Comparison of ENCODE assay signal across 24 cellular contexts in genomic region chr3:147030274-147030673, GRCh38.
"Had no signal": no experiment of that assay in that cellular context is flagged by ENCODE, and none has a peak within 500 bp of the region (broad histone marks: within the 10 kb centered on the region; RNA-seq: fewer than 3 reads in every experiment).

No MANE protein-coding gene starts in this region.

- H3K4me1 Mint-ChIP-seq: activated CD4-positive, alpha-beta T cell treated with anti-CD3 and anti-CD28 coated beads, Interleukin-2, amount 10 ng/mL, durations not matched to agents 24 days and 14 days; activated CD8-positive, alpha-beta memory T cell treated with anti-CD3 and anti-CD28 coated beads, Interleukin-2, amount 10 ng/mL, durations not matched to agents 7 days and 5 days; memory B cell; nephron; stimulated activated naive B cell treated with anti-CD40 and anti-IgM and Interleukin-4, amounts not matched to agents 10 μg/mL and 1 μg/mL and 100 μg/mL, for 72 hours; T-cell had no signal

- H3K27ac Mint-ChIP-seq: activated CD4-positive, alpha-beta T cell treated with anti-CD3 and anti-CD28 coated beads, Interleukin-2, amount 10 ng/mL, durations not matched to agents 24 days and 14 days; activated CD8-positive, alpha-beta memory T cell treated with anti-CD3 and anti-CD28 coated beads, Interleukin-2, amount 10 ng/mL, durations not matched to agents 7 days and 5 days; activated CD8-positive, alpha-beta T cell treated with anti-CD3 and anti-CD28 coated beads for 36 hours; activated naive CD8-positive, alpha-beta T cell; activated T-helper 1 cell treated with anti-CD3 and anti-CD28 coated beads, Interleukin-12 subunit alpha, Interleukin-12 subunit beta, Interleukin-2, Interleukin-4 antibody, amounts not matched to agents 30 ng/mL and 10 ng/mL and 1 ng/mL, durations not matched to agents 14 hours and 24 hours and 36 hours; memory B cell; stimulated activated naive B cell treated with anti-CD40 and anti-IgM and Interleukin-4, amounts not matched to agents 10 μg/mL and 1 μg/mL and 100 μg/mL, for 72 hours; T-cell; T-helper 2 cell treated with Interferon-gamma antibody and Interleukin-4, amounts not matched to agents 5 μg/mL and 100 μg/mL, for 36 hours had no signal

- H3K27me3 ChIP-seq: adrenal gland, ascending aorta, heart left ventricle, upper lobe of left lung had no signal

- H3K4me3 Mint-ChIP-seq: activated CD4-positive, alpha-beta T cell treated with anti-CD3 and anti-CD28 coated beads, Interleukin-2, amount 10 ng/mL, durations not matched to agents 24 days and 14 days; activated CD8-positive, alpha-beta memory T cell treated with anti-CD3 and anti-CD28 coated beads, Interleukin-2, amount 10 ng/mL, durations not matched to agents 7 days and 5 days; activated CD8-positive, alpha-beta T cell treated with anti-CD3 and anti-CD28 coated beads for 36 hours; activated naive CD8-positive, alpha-beta T cell; activated T-helper 1 cell treated with anti-CD3 and anti-CD28 coated beads, Interleukin-12 subunit alpha, Interleukin-12 subunit beta, Interleukin-2, Interleukin-4 antibody, amounts not matched to agents 30 ng/mL and 10 ng/mL and 1 ng/mL, durations not matched to agents 14 hours and 24 hours and 36 hours; memory B cell; nephron; stimulated activated naive B cell treated with anti-CD40 and anti-IgM and Interleukin-4, amounts not matched to agents 10 μg/mL and 1 μg/mL and 100 μg/mL, for 72 hours; T-cell; T-helper 2 cell treated with Interferon-gamma antibody and Interleukin-4, amounts not matched to agents 5 μg/mL and 100 μg/mL, for 36 hours had no signal

- H3K4me3 ChIP-seq: adrenal gland, ascending aorta, heart left ventricle, thoracic aorta, upper lobe of left lung had no signal

- DNase-seq: activated CD4-positive, alpha-beta T cell treated with anti-CD3 and anti-CD28 coated beads, Interleukin-2, amount 10 ng/mL, durations not matched to agents 24 days and 14 days; activated CD8-positive, alpha-beta memory T cell treated with anti-CD3 and anti-CD28 coated beads, Interleukin-2, amount 10 ng/mL, durations not matched to agents 7 days and 5 days; activated CD8-positive, alpha-beta T cell treated with anti-CD3 and anti-CD28 coated beads for 36 hours; activated gamma-delta T cell treated with Interleukin-2 at 50 U/mL for 16 hours; activated T-cell treated with anti-CD3 and anti-CD28 coated beads for 4 hours; adrenal gland; cerebellar nuclear complex; heart left ventricle; left ventricle myocardium superior; stimulated activated CD4-positive, alpha-beta T cell treated with anti-CD3 and anti-CD28 coated beads, Interleukin-2, amount 100 ng/mL, for 48 hours; stimulated activated CD8-positive, alpha-beta memory T cell treated with anti-CD3 and anti-CD28 coated beads, Interleukin-4, amount 100 ng/mL, for 48 hours; stimulated activated naive B cell treated with anti-CD40 and anti-IgM and Interleukin-4, amounts not matched to agents 10 μg/mL and 1 μg/mL and 100 μg/mL, for 72 hours; T-cell; upper lobe of left lung had no signal

- H3K36me3 ChIP-seq: adrenal gland, ascending aorta, heart left ventricle, thoracic aorta, upper lobe of left lung had no signal

- H3K27me3 Mint-ChIP-seq: activated CD4-positive, alpha-beta T cell treated with anti-CD3 and anti-CD28 coated beads, Interleukin-2, amount 10 ng/mL, durations not matched to agents 24 days and 14 days; activated CD8-positive, alpha-beta memory T cell treated with anti-CD3 and anti-CD28 coated beads, Interleukin-2, amount 10 ng/mL, durations not matched to agents 7 days and 5 days; activated CD8-positive, alpha-beta T cell treated with anti-CD3 and anti-CD28 coated beads for 36 hours; activated naive CD8-positive, alpha-beta T cell; memory B cell; stimulated activated naive B cell treated with anti-CD40 and anti-IgM and Interleukin-4, amounts not matched to agents 10 μg/mL and 1 μg/mL and 100 μg/mL, for 72 hours; T-cell had no signal

- H3K9me3 ChIP-seq: adrenal gland, thoracic aorta had no signal

- FAIRE-seq: islet of Langerhans had no signal

- H3K4me1 ChIP-seq: adrenal gland, ascending aorta, heart left ventricle, upper lobe of left lung had no signal

- H3K27ac ChIP-seq: adrenal gland, ascending aorta, epithelial cell of prostate, heart left ventricle, thoracic aorta, upper lobe of left lung, VCaP had no signal

- H3K36me3 Mint-ChIP-seq: activated CD8-positive, alpha-beta memory T cell treated with anti-CD3 and anti-CD28 coated beads, Interleukin-2, amount 10 ng/mL, durations not matched to agents 7 days and 5 days; activated naive CD8-positive, alpha-beta T cell; memory B cell; stimulated activated naive B cell treated with anti-CD40 and anti-IgM and Interleukin-4, amounts not matched to agents 10 μg/mL and 1 μg/mL and 100 μg/mL, for 72 hours; T-cell had no signal
